In genomic region chr6:25296217-25296905, GRCh38 we compare ENCODE assay signal across 18 cellular contexts. TPM values are rescaled to one million over a fixed set of nuclear protein-coding genes. Genes with fewer than 3 reads are reported as not detected.
DNase-seq lines count a peak whose midpoint lies in the region; ATAC-seq and TF ChIP-seq lines count a peak whose summit lies in the region.
"Had no signal": no experiment of that assay in that cellular context is flagged by ENCODE, and none has a peak within 500 bp of the region (broad histone marks: within the 10 kb centered on the region; RNA-seq: fewer than 3 reads in every experiment).

No MANE protein-coding gene starts in this region.

- peak overlapping the region; percentile 17; the same call in 1 of the 2 replicates for H3K4me2 ChIP-seq in SK-N-SH

- peaks cover 0 to 7% of the 10 kb centered on the region in 2 experiments; a peak in 1 of 4 replicates for H3K4me1 ChIP-seq in SK-N-SH (ENCODE audit: control insufficient read depth in 1 of 2, insufficient read depth in 2 of 2, low read depth in 1 of 2, low read length in 1 of 2)
- H3K4me1 ChIP-seq in gastroesophageal sphincter, result peaks cover 0 to 30% (median 5%) of the 10 kb centered on the region in 3 donors
- peaks cover 0 to 13% of the 10 kb centered on the region in 2 donors for H3K4me1 ChIP-seq in muscle layer of duodenum (ENCODE audit: control insufficient read depth in 1 of 2, insufficient read depth in 2 of 2, low read length in 2 of 2)
- H3K4me1 ChIP-seq in transverse colon, result peaks cover 0 to 20% (median 9%) of the 10 kb centered on the region in 4 donors

- no peaks in the 10 kb centered on the region for H3K9me2 ChIP-seq in SK-N-SH

- TF ChIP-seq POLR2A in gastroesophageal sphincter (IDR thresholded peaks at IDR 0.05), result no peak
- no peak for TF ChIP-seq POLR2A in transverse colon (IDR thresholded peaks at IDR 0.05)

- DNase-seq in SK-N-SH, result no peak
- no peak for DNase-seq in transverse colon
- no peak for DNase-seq in effector CD8-positive, alpha-beta T cell (lab: John Stamatoyannopoulos, UW)
- DNase-seq in stimulated activated CD4-positive, alpha-beta T cell treated with anti-CD3 and anti-CD28 coated beads, Interleukin-15, amount 100 ng/mL, for 24 hours, result no peak
- DNase-seq in stimulated activated CD4-positive, alpha-beta T cell treated with anti-CD3 and anti-CD28 coated beads, Interleukin-1b, Interleukin-23, amount 100 ng/mL, for 48 hours, result no peak
- DNase-seq: activated CD4-positive, alpha-beta T cell treated with anti-CD3 and anti-CD28 coated beads for 4 hours; activated T-cell treated with anti-CD3 and anti-CD28 coated beads for 4 hours; DMS153; head of caudate nucleus; kidney glomerular epithelial cell; natural killer cell; NCI-H2029 treated with DMSO at 0.1 percent for 48 hours; NCI-H774; stimulated activated CD4-positive, alpha-beta T cell treated with anti-CD3 and anti-CD28 coated beads, Interleukin-2, amount 100 ng/mL, for 48 hours; stimulated activated CD8-positive, alpha-beta memory T cell treated with anti-CD3 and anti-CD28 coated beads, Interleukin-4, amount 100 ng/mL, for 48 hours had no signal

- H3K4me3 ChIP-seq in SK-N-SH (ENCODE audit: low read depth in 2 of 2, low read length in 1 of 2) (no peak overlapping the region), gastroesophageal sphincter (no peak overlapping the region), muscle layer of duodenum (ENCODE audit: low read depth in 1 of 2, low read length in 2 of 2) (no peak overlapping the region), transverse colon (no peak overlapping the region)

- no peaks in the 10 kb centered on the region for H3K36me3 ChIP-seq in SK-N-SH (replicated peaks in 1 of 2; ENCODE audit: control insufficient read depth in 1 of 2, insufficient read depth in 2 of 2, low read length in 1 of 2)
- H3K36me3 ChIP-seq in gastroesophageal sphincter, result no peaks in the 10 kb centered on the region
- no peaks in the 10 kb centered on the region for H3K36me3 ChIP-seq in muscle layer of duodenum (ENCODE audit: control insufficient read depth in 1 of 2, insufficient read depth in 2 of 2, low read length in 2 of 2)
- no peaks in the 10 kb centered on the region for H3K36me3 ChIP-seq in transverse colon

- no peak overlapping the region for H3K9ac ChIP-seq in SK-N-SH

- WGBS in SK-N-SH (ENCODE audit: low lambda C conversion rate), result 91% methylated on average over 2 of the region's 2 CpGs
- WGBS in gastroesophageal sphincter (ENCODE audit: low coverage in 1 of 2), 2 donors, result 48 to 77% methylated on average over 2 of the region's 2 CpGs
- WGBS in transverse colon (ENCODE audit: low coverage in 1 of 2), 2 donors, result 97% methylated on average over 2 of the region's 2 CpGs; no CpG with 5 or more reads in 1 of the 2 donors

- no peak for TF ChIP-seq RAD21 in SK-N-SH (IDR thresholded peaks at IDR 0.05; ENCODE audit: low read length)

- H4K20me1 ChIP-seq in SK-N-SH (ENCODE audit: insufficient read depth), result no peaks in the 10 kb centered on the region

- H3K79me2 ChIP-seq in SK-N-SH (ENCODE audit: insufficient read depth), result no peaks in the 10 kb centered on the region

- no peaks in the 10 kb centered on the region for H3F3A ChIP-seq in SK-N-SH (replicated peaks; ENCODE audit: insufficient read depth)

- CTCF ChIA-PET in SK-N-SH (lab: Yijun Ruan, JAX), result interaction anchor here (0.7 to 2.6 kb wide), 5 partner anchors 9 to 194 kb away, joined by 3 to 12 read pairs (median 4); partner anchors contain the start of gene CARMIL1

- no peak for ATAC-seq in gastroesophageal sphincter
- no peak for ATAC-seq in HG03442 (IDR thresholded peaks at IDR 0.05; ENCODE audit: unreplicated experiment)
- ATAC-seq: natural killer cell had no signal

- no peaks in the 10 kb centered on the region for H3K9me3 ChIP-seq in SK-N-SH
- no peaks in the 10 kb centered on the region for H3K9me3 ChIP-seq in gastroesophageal sphincter
- no peaks in the 10 kb centered on the region for H3K9me3 ChIP-seq in muscle layer of duodenum (ENCODE audit: control insufficient read depth in 1 of 2, low read length in 2 of 2)
- H3K9me3 ChIP-seq in transverse colon, result no peaks in the 10 kb centered on the region

- no peak for TF ChIP-seq EP300 in SK-N-SH (IDR thresholded peaks at IDR 0.05; ENCODE audit: borderline replicate concordance in 1 of 2, low read depth in 1 of 2, low read length in 1 of 2)
- no peak for TF ChIP-seq EP300 in gastroesophageal sphincter (IDR thresholded peaks at IDR 0.05)
- TF ChIP-seq EP300 in transverse colon (IDR thresholded peaks at IDR 0.05; ENCODE audit: low read depth), result no peak

- intact Hi-C loops in transverse colon (cut with DNase I; ENCODE audit: low total_unique reads), result no loop called here

- TF ChIP-seq CTCF in SK-N-SH (IDR thresholded peaks at IDR 0.05), result no peak
- no peak for TF ChIP-seq CTCF in gastroesophageal sphincter (IDR thresholded peaks at IDR 0.05)
- TF ChIP-seq CTCF in transverse colon (IDR thresholded peaks at IDR 0.05), result no peak

- POLR2A ChIA-PET in SK-N-SH (lab: Yijun Ruan, JAX), result interaction anchor here (0.6 kb wide), 1 partner anchor 249 kb away, joined by 4 read pairs; no protein-coding TSS in a partner anchor

- H3K27ac ChIP-seq in SK-N-SH (ENCODE audit: low read depth in 2 of 2, low read length in 1 of 2), result no peak overlapping the region
- peak overlapping the region; percentile 27 to 78 (median 69) for H3K27ac ChIP-seq in gastroesophageal sphincter
- H3K27ac ChIP-seq in muscle layer of duodenum (ENCODE audit: low read length), result peak overlapping the region; percentile 19
- H3K27ac ChIP-seq in transverse colon, result peak overlapping the region in 3 of 4 donors; percentile 47 to 57 (median 55)

- H3K27me3 ChIP-seq in SK-N-SH (ENCODE audit: insufficient read depth) (no peaks in the 10 kb centered on the region), gastroesophageal sphincter (peaks cover 8% of the 10 kb centered on the region), muscle layer of duodenum (ENCODE audit: low read depth, low read length) (no peaks in the 10 kb centered on the region), transverse colon (no peaks in the 10 kb centered on the region)

- in situ Hi-C loops in transverse colon (cut with MboI; ENCODE audit: low pct_ligation_motif_present in 1 of 4, low pct_unique_long_range_greater_than_20kb in 1 of 4, low sequenced_read_pairs in 3 of 4), result no loop called here

- no peak overlapping the region for H2AFZ ChIP-seq in SK-N-SH (ENCODE audit: low read depth)

TF ChIP-seq in SK-N-SH, 30 proteins besides CTCF, POLR2A, EP300 and RAD21 (continues in another document):
- TF ChIP-seq GATA2 (CRISPR knock-in tag; IDR thresholded peaks at IDR 0.05) (peak; percentile 45; the same call in 1 of the 2 replicates), SMC3 (IDR thresholded peaks at IDR 0.05; ENCODE audit: low read depth, low read length) (no peak), PBX3 (IDR thresholded peaks at IDR 0.05) (peak; percentile 84), USF2 (IDR thresholded peaks at IDR 0.05; ENCODE audit: borderline replicate concordance, low read depth, low read length) (no peak), FOXJ3 (CRISPR knock-in tag; IDR thresholded peaks at IDR 0.05) (no peak), EZH2phosphoT487 (IDR thresholded peaks at IDR 0.05; ENCODE audit: borderline replicate concordance, low read depth) (no peak), GABPA (IDR thresholded peaks at IDR 0.05; ENCODE audit: low read depth) (no peak), MEF2A (IDR thresholded peaks at IDR 0.05; ENCODE audit: borderline replicate concordance, low read depth) (no peak), RXRA (IDR thresholded peaks at IDR 0.05; ENCODE audit: borderline replicate concordance, low read depth) (no peak), RCOR1 (IDR thresholded peaks at IDR 0.05; ENCODE audit: low read length) (no peak)

RNA-seq across cellular contexts. Expression of gene CARMIL1, which starts 17.2 kb away (rescaled TPM):
- polyA plus RNA-seq in SK-N-SH (2012; rRNA removed), result 1.7 TPM in 2 replicates
- 2.2 TPM in 2 replicates for polyA plus RNA-seq in SK-N-SH (2012; cell fraction: cytosol; rRNA removed)
- polyA plus RNA-seq in SK-N-SH (2012; cell fraction: nucleus; rRNA removed), result 2.1 and 2.8 TPM in 2 replicates
- total RNA-seq in gastroesophageal sphincter, result 10 to 100 TPM in 3 of 4 donors, 1 to 10 TPM in 1; 6.2 to 17.2 (median 11.5) TPM
- total RNA-seq in transverse colon, result 10 to 100 TPM; 25.1 to 93.5 (median 61.0) TPM

Comparison
In these comparisons a context has a peak if more than half of its experiments do, and no peak if none do; other contexts are left out.
1. H3K27ac ChIP-seq: peak in gastroesophageal sphincter (4 of 4), muscle layer of duodenum (single experiment) and transverse colon (3 of 4); none in SK-N-SH (0 of 2).